Comparison of ENCODE assay signal across 31 cellular contexts in the genomic region with DNA sequence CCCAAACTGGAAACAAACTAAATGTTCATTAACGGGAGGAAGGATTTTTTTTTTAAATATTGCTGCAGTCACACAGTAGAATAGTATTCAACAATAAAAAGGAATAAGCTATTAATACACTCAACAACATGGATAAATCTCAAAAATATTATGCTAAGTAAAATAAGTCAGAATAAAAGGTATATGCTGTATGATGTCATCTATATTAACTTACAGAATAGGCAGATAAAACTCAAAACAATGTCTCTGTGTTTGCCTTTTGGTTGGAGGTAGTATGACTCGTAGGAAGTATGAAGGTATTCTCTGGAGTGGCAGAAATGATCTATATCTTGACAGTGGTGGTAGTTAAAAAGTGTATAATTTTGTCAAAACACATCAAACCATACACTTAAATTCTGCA. TPM values are rescaled to one million over a fixed set of nuclear protein-coding genes. Genes with fewer than 3 reads are reported as not detected.
"Had no signal": no experiment of that assay in that cellular context is flagged by ENCODE, and none has a peak within 500 bp of the region (broad histone marks: within the 10 kb centered on the region; RNA-seq: fewer than 3 reads in every experiment).

No MANE protein-coding gene starts in this region.

- H3K9me3 ChIP-seq: ascending aorta, body of pancreas had no signal

- H3K27ac ChIP-seq: ascending aorta, body of pancreas, brain microvascular endothelial cell, cardiac muscle cell, VCaP had no signal

- H3K36me3 ChIP-seq: ascending aorta, brain microvascular endothelial cell, cardiac muscle cell had no signal

- H3K4me1 ChIP-seq: body of pancreas had no signal

- H3K27me3 ChIP-seq: ascending aorta, body of pancreas had no signal

- DNase-seq: activated B cell treated with CpG ODN at 0.5 μM for 24 hours; activated CD4-positive, alpha-beta memory T cell treated with anti-CD3 and anti-CD28 coated beads for 36 hours; activated CD4-positive, alpha-beta T cell treated with anti-CD3 and anti-CD28 coated beads for 4 hours; activated CD4-positive, alpha-beta T cell treated with anti-CD3 and anti-CD28 coated beads, Interleukin-2, amount 10 ng/mL, durations not matched to agents 24 days and 14 days; activated CD4-positive, alpha-beta T cell treated with anti-CD3 and anti-CD28 coated beads, Interleukin-2, amount 50 U/mL, for 1 hour; activated CD4-positive, alpha-beta T cell treated with anti-CD3 and anti-CD28 coated beads, Interleukin-2, amount 50 U/mL, for 4 hours; activated CD4-positive, CD25-positive, alpha-beta regulatory T cell treated with anti-CD3 and anti-CD28 coated beads, Interleukin-2, amount 50 U/mL, for 72 hours; activated CD8-positive, alpha-beta memory T cell treated with anti-CD3 and anti-CD28 coated beads, Interleukin-2, amount 50 U/mL, for 48 hours; activated CD8-positive, alpha-beta T cell treated with anti-CD3 and anti-CD28 coated beads for 36 hours; activated effector memory CD4-positive, alpha-beta T cell treated with Interleukin-2 at 50 U/mL for 16 hours; activated gamma-delta T cell; activated naive CD4-positive, alpha-beta T cell treated with anti-CD3 and anti-CD28 coated beads, Interleukin-2, amount 10 ng/mL, durations not matched to agents 7 days and 5 days; activated naive CD4-positive, alpha-beta T cell treated with Interleukin-2 at 50 U/mL for 16 hours; activated naive CD8-positive, alpha-beta T cell treated with anti-CD3 and anti-CD28 coated beads, Interleukin-2, amount 10 ng/mL, durations not matched to agents 7 days and 5 days; activated naive CD8-positive, alpha-beta T cell treated with anti-CD3 and anti-CD28 coated beads, Interleukin-2, amount 50 U/mL, for 24 hours; activated T-cell treated with anti-CD3 and anti-CD28 coated beads, Interleukin-2, amount 50 U/mL, for 24 hours; activated T-cell treated with anti-CD3 and anti-CD28 coated beads, Interleukin-2, amount 50 U/mL, for 48 hours; amygdala; anterior cingulate cortex; body of pancreas; brain microvascular endothelial cell; caudate nucleus; cerebellar nuclear complex; T-helper 1 cell; T-helper 2 cell; T-helper 9 cell had no signal

- H3K4me3 ChIP-seq: ascending aorta, body of pancreas, cardiac muscle cell had no signal

RNA-seq across cellular contexts. Expression of a gene that starts 6.1 kb away (rescaled TPM):
- total RNA-seq: activated B cell treated with CpG ODN at 0.5 μM for 24 hours; activated CD4-positive, alpha-beta memory T cell treated with anti-CD3 and anti-CD28 coated beads for 36 hours; activated CD4-positive, alpha-beta T cell treated with anti-CD3 and anti-CD28 coated beads, Interleukin-2, amount 10 ng/mL, durations not matched to agents 24 days and 14 days; activated CD8-positive, alpha-beta memory T cell treated with anti-CD3 and anti-CD28 coated beads for 36 hours; activated CD8-positive, alpha-beta T cell treated with anti-CD3 and anti-CD28 coated beads for 36 hours; activated naive CD8-positive, alpha-beta T cell treated with anti-CD3 and anti-CD28 coated beads, Interleukin-2, amount 10 ng/mL, durations not matched to agents 7 days and 5 days; activated T-helper 2 cell treated with anti-CD3 and anti-CD28 coated beads, Interferon-gamma antibody, Interleukin-2, Interleukin-4, amounts not matched to agents 10 μg/mL and 5 μg/mL and 100 μg/mL, durations not matched to agents 14 hours and 24 hours and 36 hours had no signal
